In the genomic region with DNA sequence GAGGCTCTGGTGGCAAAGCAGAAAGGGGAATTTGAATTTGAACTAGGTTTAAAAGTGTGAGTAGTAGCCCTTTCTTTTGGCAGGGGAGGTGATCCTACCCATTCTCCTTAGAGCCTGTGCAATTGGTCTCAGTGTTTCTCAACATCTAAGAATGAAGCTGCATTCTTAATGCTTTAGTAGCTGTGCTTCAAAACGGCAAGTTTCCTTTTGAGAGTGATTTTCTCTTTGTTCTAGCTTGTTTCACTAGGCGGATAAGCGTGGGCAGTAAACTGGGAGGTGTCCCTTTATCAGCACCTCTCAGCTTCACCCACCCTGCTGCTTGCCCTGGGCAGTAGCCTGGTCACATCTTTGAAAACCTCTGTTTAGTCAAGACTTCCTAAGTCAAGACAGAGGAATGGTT, we compare ENCODE assay signal across 1 cellular context.
TF ChIP-seq lines count a peak whose summit lies in the region.

No MANE protein-coding gene starts in this region.

TF ChIP-seq in H1, 55 proteins besides CTCF, POLR2A, EP300 and RAD21:
- TF ChIP-seq SP4 (IDR thresholded peaks at IDR 0.05; ENCODE audit: low read length) (no peak), SAP30 (IDR thresholded peaks at IDR 0.05; ENCODE audit: insufficient read depth, insufficient replicate concordance, low read length) (no peak), RBBP5 (IDR thresholded peaks at IDR 0.05; ENCODE audit: borderline replicate concordance, low read depth, low read length) (no peak), EGR1 (IDR thresholded peaks at IDR 0.05; ENCODE audit: borderline replicate concordance, low read depth, low read length) (no peak), BACH1 (IDR thresholded peaks at IDR 0.05; ENCODE audit: low read length) (no peak), ZNF274 (IDR thresholded peaks at IDR 0.05; ENCODE audit: borderline replicate concordance, extremely low read depth, low read length) (no peak), CHD2 (IDR thresholded peaks at IDR 0.05; ENCODE audit: low read length) (no peak), TAF1 (IDR thresholded peaks at IDR 0.05; ENCODE audit: low read depth, low read length) (no peak)
- TF ChIP-seq, protein P1, sequence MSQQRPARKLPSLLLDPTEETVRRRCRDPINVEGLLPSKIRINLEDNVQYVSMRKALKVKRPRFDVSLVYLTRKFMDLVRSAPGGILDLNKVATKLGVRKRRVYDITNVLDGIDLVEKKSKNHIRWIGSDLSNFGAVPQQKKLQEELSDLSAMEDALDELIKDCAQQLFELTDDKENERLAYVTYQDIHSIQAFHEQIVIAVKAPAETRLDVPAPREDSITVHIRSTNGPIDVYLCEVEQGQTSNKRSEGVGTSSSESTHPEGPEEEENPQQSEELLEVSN (IDR thresholded peaks at IDR 0.05): no peak
- TF ChIP-seq, protein P2, sequence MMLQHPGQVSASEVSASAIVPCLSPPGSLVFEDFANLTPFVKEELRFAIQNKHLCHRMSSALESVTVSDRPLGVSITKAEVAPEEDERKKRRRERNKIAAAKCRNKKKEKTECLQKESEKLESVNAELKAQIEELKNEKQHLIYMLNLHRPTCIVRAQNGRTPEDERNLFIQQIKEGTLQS (IDR thresholded peaks at IDR 0.05; ENCODE audit: insufficient read depth, low read depth, low read length): no peak
